In genomic region chr17:36808181-36808661, GRCh38 we compare ENCODE assay signal across 9 cellular contexts.
DNase-seq lines count a peak whose midpoint lies in the region; ATAC-seq and TF ChIP-seq lines count a peak whose summit lies in the region.
"Had no signal": no experiment of that assay in that cellular context is flagged by ENCODE, and none has a peak within 500 bp of the region (broad histone marks: within the 10 kb centered on the region; RNA-seq: fewer than 3 reads in every experiment).

No MANE protein-coding gene starts in this region.

- no peak overlapping the region for H4K5ac ChIP-seq in IMR-90 (ENCODE audit: low read depth, low read length)

- H3K4ac ChIP-seq in IMR-90 (ENCODE audit: low read depth, low read length) (no peak overlapping the region), mesenchymal stem cell (ENCODE audit: low read depth in 1 of 2, low read length in 2 of 2) (no peak overlapping the region)

- CTCF ChIA-PET in IMR-90 (lab: Yijun Ruan, JAX): no interaction called here

- no peak overlapping the region for H2AK9ac ChIP-seq in IMR-90 (replicated peaks; ENCODE audit: low read depth, low read length, poor library complexity)

- H4K91ac ChIP-seq in IMR-90 (ENCODE audit: insufficient read depth, low read depth, low read length) (no peak overlapping the region), mesenchymal stem cell (ENCODE audit: low read length) (no peak overlapping the region)

- no peak overlapping the region for H2BK20ac ChIP-seq in IMR-90 (ENCODE audit: low read depth, low read length)

- H3K27ac ChIP-seq in IMR-90 (ENCODE audit: insufficient read depth, low read length) (no peak overlapping the region), coronary artery (no peak overlapping the region), mesenchymal stem cell (ENCODE audit: low read length, poor library complexity, severe bottlenecking) (no peak overlapping the region), transverse colon (no peak overlapping the region)

- H2AFZ ChIP-seq in IMR-90 (replicated peaks; ENCODE audit: low read length, poor library complexity) (peak overlapping the region; percentile 67), mesenchymal stem cell (ENCODE audit: low read depth, low read length) (no peak overlapping the region)

- TF ChIP-seq POLR2A in IMR-90 (IDR thresholded peaks at IDR 0.05; ENCODE audit: low read depth, low read length) (no peak), transverse colon (IDR thresholded peaks at IDR 0.05) (no peak)

- no peaks in the 10 kb centered on the region; the same call in 1 of the 2 replicates for H3K9me1 ChIP-seq in IMR-90 (ENCODE audit: insufficient read depth, low read length)

- H3K18ac ChIP-seq in IMR-90 (ENCODE audit: low read depth, low read length) (no peak overlapping the region), mesenchymal stem cell (ENCODE audit: low read depth in 1 of 2, low read length in 2 of 2) (no peak overlapping the region)

- no peak overlapping the region for H3K4me3 ChIP-seq in IMR-90 (ENCODE audit: insufficient read depth, low read depth, low read length)
- no peak overlapping the region for H3K4me3 ChIP-seq in coronary artery
- H3K4me3 ChIP-seq in mesenchymal stem cell (ENCODE audit: insufficient read depth in 1 of 2, low read depth in 1 of 2, low read length in 2 of 2): peak overlapping the region in 1 of 2 experiments; percentile 33
- H3K4me3 ChIP-seq in transverse colon: no peak overlapping the region

- H3K4me1 ChIP-seq in IMR-90 (ENCODE audit: control insufficient read depth, insufficient read depth, low read length) (no peaks in the 10 kb centered on the region), mesenchymal stem cell (ENCODE audit: control insufficient read depth, insufficient read depth, low read depth, low read length) (peaks cover 16% of the 10 kb centered on the region), transverse colon (peaks cover 0 to 7% (median 3%) of the 10 kb centered on the region in 4 donors)

- H3K4me2 ChIP-seq in IMR-90 (ENCODE audit: low read depth, low read length): no peak overlapping the region
- H3K4me2 ChIP-seq in mesenchymal stem cell (ENCODE audit: low read length, poor library complexity, severe bottlenecking): peak overlapping the region; percentile 77

- H3K56ac ChIP-seq in IMR-90 (ENCODE audit: extremely low read depth, insufficient read depth, low read length): no peak overlapping the region

- DNase-seq in Daoy (ENCODE audit: low read depth): peak; percentile 46
- no peak for DNase-seq in IMR-90
- DNase-seq in coronary artery (ENCODE audit: low spot score): peak; percentile 33
- peak; percentile 2 for DNase-seq in mesenchymal stem cell
- no peak for DNase-seq in transverse colon
- DNase-seq in NCI-H82 (lab: John Stamatoyannopoulos, UW): no peak
- no peak for DNase-seq in activated naive CD4-positive, alpha-beta T cell treated with anti-CD3 and anti-CD28 coated beads, Interleukin-2, amount 50 U/mL, for 16 hours
- DNase-seq: effector CD4-positive, alpha-beta T cell had no signal

- no peak overlapping the region for H2BK5ac ChIP-seq in IMR-90 (ENCODE audit: low read depth, low read length, poor library complexity, severe bottlenecking)
- no peak overlapping the region for H2BK5ac ChIP-seq in mesenchymal stem cell (ENCODE audit: low read depth, low read length, poor library complexity, severe bottlenecking)

- H3K9ac ChIP-seq in IMR-90 (ENCODE audit: low read depth, low read length) (no peak overlapping the region), mesenchymal stem cell (ENCODE audit: low read length) (no peak overlapping the region)

- TF ChIP-seq EP300 in transverse colon (IDR thresholded peaks at IDR 0.05; ENCODE audit: low read depth): no peak

- no peak overlapping the region for H3K14ac ChIP-seq in IMR-90 (replicated peaks; ENCODE audit: low read depth, low read length)
- H3K14ac ChIP-seq in mesenchymal stem cell (ENCODE audit: low read length in 2 of 2): no peak overlapping the region

- WGBS in IMR-90 (ENCODE audit: extremely low coverage in 2 of 2, insufficient read length in 1 of 2), 2 experiments: 3% methylated on average over 37 of the region's 60 CpGs; no CpG with 5 or more reads in 1 of the 2 experiments
- WGBS in mesenchymal stem cell: 2% methylated on average over 60 of the region's 60 CpGs
- 12% methylated on average over 30 of the region's 60 CpGs; no CpG with 5 or more reads in 1 of the 2 donors for WGBS in transverse colon (ENCODE audit: low coverage in 1 of 2), 2 donors

- H4K20me1 ChIP-seq in IMR-90 (ENCODE audit: insufficient read depth, low read length): no peaks in the 10 kb centered on the region

- TF ChIP-seq RAD21 in IMR-90 (IDR thresholded peaks at IDR 0.05; ENCODE audit: low read length): no peak

- ATAC-seq in IMR-90 (ENCODE audit: low read depth) (peak; percentile 56), GM18868 (IDR thresholded peaks at IDR 0.05; ENCODE audit: unreplicated experiment) (no peak)

- H2BK12ac ChIP-seq in mesenchymal stem cell (ENCODE audit: low read length in 2 of 2): no peak overlapping the region

- TF ChIP-seq CTCF in IMR-90 (conservative IDR thresholded peaks at IDR 0.05; ENCODE audit: low read depth, low read length): no peak
- no peak for TF ChIP-seq CTCF in coronary artery (IDR thresholded peaks at IDR 0.05)
- no peak for TF ChIP-seq CTCF in transverse colon (IDR thresholded peaks at IDR 0.05)

- H3K79me1 ChIP-seq in IMR-90 (ENCODE audit: low read depth in 1 of 2, low read length in 2 of 2): no peaks in the 10 kb centered on the region
- H3K79me1 ChIP-seq in mesenchymal stem cell (replicated peaks; ENCODE audit: low read length, poor library complexity, severe bottlenecking): no peaks in the 10 kb centered on the region

- no peak overlapping the region for H2BK15ac ChIP-seq in IMR-90 (ENCODE audit: low read depth, low read length)
- H2BK15ac ChIP-seq in mesenchymal stem cell (ENCODE audit: low read depth, poor library complexity, severe bottlenecking): no peak overlapping the region

- dilution Hi-C loops in IMR-90 (cut with HindIII; ENCODE audit: low sequenced_read_pairs, unreplicated experiment): no loop called here

- H3K27me3 ChIP-seq in IMR-90 (ENCODE audit: control insufficient read depth, insufficient read depth, low read length): peaks cover 52% of the 10 kb centered on the region
- peaks cover 68 to 83% of the 10 kb centered on the region in 2 experiments for H3K27me3 ChIP-seq in mesenchymal stem cell (ENCODE audit: control insufficient read depth in 1 of 2, insufficient read depth in 1 of 2, low read length in 2 of 2)
- H3K27me3 ChIP-seq in transverse colon: peaks cover 90% of the 10 kb centered on the region

- BruUV-seq in IMR-90 (replicated peaks; lab: Mats Ljungman, UMichigan): no TSS peak

- H3K36me3 ChIP-seq in IMR-90 (ENCODE audit: control insufficient read depth, insufficient read depth, low read length) (no peaks in the 10 kb centered on the region), mesenchymal stem cell (ENCODE audit: control insufficient read depth in 1 of 2, insufficient read depth in 2 of 2, low read depth in 1 of 2, low read length in 2 of 2) (no peaks in the 10 kb centered on the region), transverse colon (no peaks in the 10 kb centered on the region)

- H3K9me3 ChIP-seq in IMR-90 (ENCODE audit: control insufficient read depth, insufficient read depth, low read length): no peaks in the 10 kb centered on the region
- no peaks in the 10 kb centered on the region for H3K9me3 ChIP-seq in mesenchymal stem cell (ENCODE audit: control insufficient read depth, low read length)
- H3K9me3 ChIP-seq in transverse colon: no peaks in the 10 kb centered on the region

- H4K8ac ChIP-seq in IMR-90 (ENCODE audit: low read depth in 2 of 2, low read length in 2 of 2) (no peak overlapping the region), mesenchymal stem cell (ENCODE audit: low read length) (no peak overlapping the region)

- intact Hi-C loops in IMR-90 (cut with micrococcal nuclease) (no loop called here), transverse colon (cut with DNase I; ENCODE audit: low total_unique reads) (no loop called here)

- no peak overlapping the region for H2BK120ac ChIP-seq in IMR-90 (ENCODE audit: low read depth, low read length)
- no peak overlapping the region for H2BK120ac ChIP-seq in mesenchymal stem cell (ENCODE audit: low read depth, low read length)

- in situ Hi-C loops in IMR-90 (cut with MboI; ENCODE audit: low sequenced_read_pairs): no loop called here
- in situ Hi-C loops in transverse colon (cut with MboI; ENCODE audit: low pct_ligation_motif_present in 1 of 4, low pct_unique_long_range_greater_than_20kb in 1 of 4, low sequenced_read_pairs in 3 of 4): no loop called here

- H3K23ac ChIP-seq in IMR-90 (ENCODE audit: low read depth, low read length) (no peak overlapping the region), mesenchymal stem cell (ENCODE audit: low read length in 2 of 2) (no peak overlapping the region)

- POLR2A ChIA-PET in IMR-90 (lab: Charles Lee; ENCODE audit: unreplicated experiment): no interaction called here

- no peak overlapping the region for H2AK5ac ChIP-seq in IMR-90 (ENCODE audit: low read depth, low read length)
- no peak overlapping the region for H2AK5ac ChIP-seq in mesenchymal stem cell (ENCODE audit: low read length, severe bottlenecking)

TF ChIP-seq in IMR-90, 13 proteins besides CTCF, POLR2A, EP300 and RAD21:
- no peak for TF ChIP-seq MAFK (IDR thresholded peaks at IDR 0.05; ENCODE audit: low read depth, low read length)
- no peak for TF ChIP-seq RCOR1 (IDR thresholded peaks at IDR 0.05; ENCODE audit: insufficient replicate concordance, low read length)
- TF ChIP-seq MAZ (IDR thresholded peaks at IDR 0.05; ENCODE audit: borderline replicate concordance, low read depth, low read length): no peak

Comparison
In these comparisons a context has a peak if more than half of its experiments do, and no peak if none do; other contexts are left out.
1. DNase-seq: peak in Daoy (single experiment), coronary artery (single experiment) and mesenchymal stem cell (single experiment); none in IMR-90 (single experiment), transverse colon (single experiment), NCI-H82 (single experiment) and activated naive CD4-positive, alpha-beta T cell treated with anti-CD3 and anti-CD28 coated beads, Interleukin-2, amount 50 U/mL, for 16 hours (single experiment).